8 cellular contexts compared by ENCODE assay signal in the genomic region with DNA sequence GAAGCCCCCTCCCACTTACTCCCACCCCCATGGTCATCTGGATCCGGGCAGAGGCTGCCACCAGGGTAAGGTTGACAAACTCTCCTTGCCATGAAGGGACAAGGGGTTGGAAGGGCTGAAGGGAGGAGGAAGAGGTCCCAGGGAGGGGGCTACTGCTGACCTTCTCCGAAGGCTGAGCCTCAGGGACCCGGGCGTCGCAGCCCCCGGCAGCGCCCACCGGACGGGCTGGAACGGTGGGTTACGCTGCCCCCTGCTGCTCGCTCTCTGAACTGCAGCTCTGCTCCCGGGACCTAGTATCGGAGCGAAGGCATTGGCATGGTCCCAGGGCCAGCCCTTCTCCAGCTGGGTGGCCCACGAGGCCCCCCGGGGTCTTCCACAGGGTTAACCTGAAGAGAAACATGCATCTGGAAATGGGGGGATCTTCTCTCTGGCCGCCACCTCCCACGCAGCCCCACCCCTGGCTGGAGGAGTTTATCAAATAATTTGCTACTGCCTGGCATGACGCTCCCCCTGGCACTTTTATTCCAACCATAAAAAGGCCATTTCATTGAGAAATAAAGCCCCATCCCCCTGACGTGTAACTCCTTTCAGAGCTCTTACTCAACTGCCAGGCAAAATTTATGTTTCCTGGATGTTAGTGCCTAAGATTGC.
DNase-seq lines count a peak whose midpoint lies in the region; ATAC-seq and TF ChIP-seq lines count a peak whose summit lies in the region.

No MANE protein-coding gene starts in this region.

- H3K27me3 Mint-ChIP-seq in activated T-cell treated with anti-CD3 and anti-CD28 coated beads, Interleukin-2, amount 50 U/mL, for 24 hours = peaks cover 74% of the 10 kb centered on the region

- peaks cover 43% of the 10 kb centered on the region for H3K27me3 ChIP-seq in foreskin keratinocyte

- peaks cover 36% of the 10 kb centered on the region for H3K4me1 Mint-ChIP-seq in activated T-cell treated with anti-CD3 and anti-CD28 coated beads, Interleukin-2, amount 50 U/mL, for 24 hours (ENCODE audit: low read depth)

- peak; percentile 86 for TF ChIP-seq CTCF in foreskin keratinocyte (conservative IDR thresholded peaks at IDR 0.05)

- no peak overlapping the region for H3K27ac ChIP-seq in foreskin keratinocyte

- ATAC-seq in foreskin keratinocyte (peak; percentile 31), GM21723 (IDR thresholded peaks at IDR 0.05; ENCODE audit: unreplicated experiment) (no peak)

- H3K27ac Mint-ChIP-seq in activated T-cell treated with anti-CD3 and anti-CD28 coated beads, Interleukin-2, amount 50 U/mL, for 24 hours = no peak overlapping the region

- no peak overlapping the region for H3K4me3 Mint-ChIP-seq in activated T-cell treated with anti-CD3 and anti-CD28 coated beads, Interleukin-2, amount 50 U/mL, for 24 hours

- H3K36me3 Mint-ChIP-seq in activated T-cell treated with anti-CD3 and anti-CD28 coated beads, Interleukin-2, amount 50 U/mL, for 24 hours (ENCODE audit: low read depth) = no peaks in the 10 kb centered on the region

- no peaks in the 10 kb centered on the region for H3K4me1 ChIP-seq in foreskin keratinocyte

- peak; percentile 31 for DNase-seq in NOMO-1 treated with DMSO at 0.1 percent for 48 hours (lab: John Stamatoyannopoulos, UW; ENCODE audit: unreplicated experiment)
- DNase-seq in NOMO-1 treated with dmso at 0.1 percent for 144 hours (lab: John Stamatoyannopoulos, UW; ENCODE audit: unreplicated experiment) = no peak
- DNase-seq in NCI-H69 (lab: John Stamatoyannopoulos, UW) = peak; percentile 51
- peak; percentile 82 for DNase-seq in activated T-cell treated with anti-CD3 and anti-CD28 coated beads, Interleukin-2, amount 50 U/mL, for 24 hours
- no peak for DNase-seq in foreskin keratinocyte
- DNase-seq in posterior vena cava (ENCODE audit: low spot score) = peak; percentile 88
- DNase-seq in NCI-H146 (lab: John Stamatoyannopoulos, UW) = no peak

- no peaks in the 10 kb centered on the region for H3K9me3 Mint-ChIP-seq in activated T-cell treated with anti-CD3 and anti-CD28 coated beads, Interleukin-2, amount 50 U/mL, for 24 hours

- intact Hi-C loops in posterior vena cava (cut with DNase I) = loop anchor here in 1 of 2 donors (10.0 kb wide), 1 partner anchor 447 kb away; no protein-coding TSS in a partner anchor

Comparison
In these comparisons a context has a peak if more than half of its experiments do, and no peak if none do; other contexts are left out.
1. DNase-seq: peak in NOMO-1 treated with DMSO at 0.1 percent for 48 hours (single experiment), NCI-H69 (single experiment), activated T-cell treated with anti-CD3 and anti-CD28 coated beads, Interleukin-2, amount 50 U/mL, for 24 hours (single experiment) and posterior vena cava (single experiment); none in NOMO-1 treated with dmso at 0.1 percent for 144 hours (single experiment), foreskin keratinocyte (0 of 2) and NCI-H146 (single experiment).